8 cellular contexts compared by ENCODE assay signal in genomic region chr16:89764711-89765201, GRCh38. TPM values are rescaled to one million over a fixed set of nuclear protein-coding genes. Genes with fewer than 3 reads are reported as not detected.
DNase-seq lines count a peak whose midpoint lies in the region; ATAC-seq and TF ChIP-seq lines count a peak whose summit lies in the region.

No MANE protein-coding gene starts in this region.

- peaks cover 15% of the 10 kb centered on the region for H3K36me3 ChIP-seq in MG63

- ATAC-seq in GM18867 (IDR thresholded peaks at IDR 0.05; ENCODE audit: unreplicated experiment): peak; percentile 86
- ATAC-seq in HG02852 (IDR thresholded peaks at IDR 0.05; ENCODE audit: unreplicated experiment): peak; percentile 90
- ATAC-seq in esophagus mucosa: peak; percentile 60

- POLR2A ChIA-PET in RWPE1 (lab: Yijun Ruan, JAX; ENCODE audit: low non-redundant PET): no interaction called here

- peak overlapping the region; percentile 15; the same call in 1 of the 2 replicates for H3K27ac ChIP-seq in RWPE1

- CTCF ChIA-PET in RWPE1 (lab: Yijun Ruan, JAX): no interaction called here

- H3K4me3 ChIP-seq in MG63: no peak overlapping the region

- DNase-seq in RWPE1 (ENCODE audit: low spot score) (no peak), amniotic stem cell (lab: John Stamatoyannopoulos, UW) (no peak), NCI-H1930 (lab: John Stamatoyannopoulos, UW) (no peak), MG63 (no peak)
- DNase-seq in stimulated activated CD4-positive, alpha-beta T cell treated with anti-CD3 and anti-CD28 coated beads, Interleukin-2, amount 100 ng/mL, for 24 hours: peak; percentile 28 to 33

- no peaks in the 10 kb centered on the region for H3K9me3 ChIP-seq in MG63

- TF ChIP-seq CTCF in RWPE1 (conservative IDR thresholded peaks at IDR 0.05; ENCODE audit: low read depth): no peak

- no peaks in the 10 kb centered on the region for H3K27me3 ChIP-seq in MG63

RNA-seq across cellular contexts. Expression of gene ZNF276, which starts 43.4 kb away (rescaled TPM):
- 22.0 TPM for total RNA-seq in esophagus mucosa
- total RNA-seq in MG63 (2014; rRNA removed; shearing (Covaris generic); ENCODE audit: low replicate concordance): 4.5 and 4.9 TPM in 2 replicates

RNA-seq across cellular contexts. Expression of gene VPS9D1, which starts 44.1 kb away (rescaled TPM):
- 21.0 TPM for total RNA-seq in esophagus mucosa
- 6.4 and 7.2 TPM in 2 replicates for total RNA-seq in MG63 (2014; rRNA removed; shearing (Covaris generic); ENCODE audit: low replicate concordance)

RNA-seq across cellular contexts. Expression of gene FANCA, which starts 51.7 kb away (rescaled TPM):
- 14.9 TPM for total RNA-seq in esophagus mucosa
- 11.9 and 13.1 TPM in 2 replicates for total RNA-seq in MG63 (2014; rRNA removed; shearing (Covaris generic); ENCODE audit: low replicate concordance)

Comparison
In these comparisons a context has a peak if more than half of its experiments do, and no peak if none do; other contexts are left out.
1. DNase-seq: peak in stimulated activated CD4-positive, alpha-beta T cell treated with anti-CD3 and anti-CD28 coated beads, Interleukin-2, amount 100 ng/mL, for 24 hours (2 of 2); none in RWPE1 (single experiment), amniotic stem cell (single experiment), NCI-H1930 (0 of 2) and MG63 (single experiment).
2. Peak in every context shown above with its lines, with median percentiles within 50 percentile points of each other: ATAC-seq.